ENCODE assay signal across 8 cellular contexts in the genomic region with DNA sequence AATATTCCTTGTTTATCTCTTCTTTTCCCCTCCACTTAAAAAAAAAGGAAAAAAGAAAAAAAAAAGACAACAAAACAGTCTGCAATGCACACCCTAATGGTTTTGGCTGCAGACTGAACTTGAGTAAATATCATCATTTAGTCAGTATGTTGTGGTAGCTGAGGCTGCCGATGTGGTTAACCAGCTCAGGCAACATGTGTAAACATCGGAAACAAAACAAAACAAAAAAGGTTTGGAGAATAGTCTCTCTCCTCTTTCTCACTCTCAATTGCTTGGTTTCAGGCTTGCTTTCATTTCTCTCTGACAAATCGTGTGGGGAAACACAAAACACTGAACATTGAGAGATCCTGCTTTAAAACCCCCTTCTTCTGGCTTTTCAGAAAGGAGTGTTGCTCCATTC.
DNase-seq lines count a peak whose midpoint lies in the region; ATAC-seq, FAIRE-seq and TF ChIP-seq lines count a peak whose summit lies in the region.

No MANE protein-coding gene starts in this region.

- H3K27ac Mint-ChIP-seq in nephron = peak overlapping the region; percentile 88 to 93 (median 89)

- in situ Hi-C loops in HAP-1 (cut with MboI; ENCODE audit: low sequenced_read_pairs) = no loop called here

- no peaks in the 10 kb centered on the region for H3K36me3 ChIP-seq in HAP-1 (replicated peaks)

- H3K9me3 Mint-ChIP-seq in nephron = no peaks in the 10 kb centered on the region

- no peak overlapping the region for H3K4me3 Mint-ChIP-seq in nephron

- DNase-seq in COLO668 (lab: John Stamatoyannopoulos, UW; ENCODE audit: unreplicated experiment) (peak; percentile 24), brain pericyte (ENCODE audit: low read depth, low spot score) (peak; percentile 80), NCI-H446 treated with DMSO at 0.1 percent for 48 hours (lab: John Stamatoyannopoulos, UW) (no peak), HAP-1 (ENCODE audit: low spot score in 2 of 2) (no peak), GM12892 (ENCODE audit: insufficient read length) (no peak)
- DNase-seq in Jurkat, Clone E6-1 (ENCODE audit: low read depth, low spot score) = peak; percentile 41

- no peaks in the 10 kb centered on the region for H3K27me3 Mint-ChIP-seq in nephron (ENCODE audit: low read depth)

- H3K9me3 ChIP-seq in HAP-1 = no peaks in the 10 kb centered on the region

- no peak for TF ChIP-seq CTCF in nephron (IDR thresholded peaks at IDR 0.05; ENCODE audit: unreplicated experiment in 3 of 3)

- no peaks in the 10 kb centered on the region for H3K27me3 ChIP-seq in HAP-1 (ENCODE audit: low read depth)

- peaks cover 45% of the 10 kb centered on the region for H3K4me1 Mint-ChIP-seq in nephron

- H3K4me3 ChIP-seq in Jurkat, Clone E6-1 (ENCODE audit: low read length) = no peak overlapping the region
- no peak overlapping the region for H3K4me3 ChIP-seq in HAP-1

- ATAC-seq in HG02588 (IDR thresholded peaks at IDR 0.05; ENCODE audit: unreplicated experiment) = no peak

- peaks cover 16% of the 10 kb centered on the region for H3K36me3 Mint-ChIP-seq in nephron (ENCODE audit: low read depth)

- no peak for FAIRE-seq in GM12892 (lab: Jason Lieb, UNC)

- no peak for TF ChIP-seq POLR2A in GM12892 (IDR thresholded peaks at IDR 0.05; ENCODE audit: low read depth, low read length)

- H3K4me1 ChIP-seq in HAP-1 = peaks cover 13% of the 10 kb centered on the region

Comparison
In these comparisons a context has a peak if more than half of its experiments do, and no peak if none do; other contexts are left out.
1. DNase-seq: peak in COLO668 (single experiment), Jurkat, Clone E6-1 (single experiment) and brain pericyte (single experiment); none in NCI-H446 treated with DMSO at 0.1 percent for 48 hours (single experiment), HAP-1 (0 of 2) and GM12892 (single experiment).